Comparison of ENCODE assay signal across 1 cellular context in genomic region chr9:33395159-33395879, GRCh38.
A peak's percentile ranks its signal among the peaks of the same experiment; 100 is the strongest.
TF ChIP-seq lines count a peak whose summit lies in the region.
"Not testable (repeated sequence)": the region's sequence is repeated elsewhere in the genome, so short reads cannot be mapped to it uniquely, and the experiment has no call there.

No MANE protein-coding gene starts in this region.

TF ChIP-seq in HepG2, 621 proteins besides CTCF, POLR2A, EP300 and RAD21 (continues in another document):
- TF ChIP-seq ZNF687 (CRISPR knock-in tag; IDR thresholded peaks at IDR 0.05) (peak; percentile 71), DRAP1 (CRISPR knock-in tag; IDR thresholded peaks at IDR 0.05) (peak; percentile 87), ARID4A (CRISPR knock-in tag; IDR thresholded peaks at IDR 0.05; ENCODE audit: borderline replicate concordance) (peak; percentile 36; the same call in 1 of the 2 replicates), HINFP (CRISPR knock-in tag; IDR thresholded peaks at IDR 0.05; ENCODE audit: low read depth) (0 out of 2 replicates have a peak, but pooled peaks have one; percentile 16), ZNF800 (CRISPR knock-in tag; IDR thresholded peaks at IDR 0.05) (0 out of 2 replicates have a peak, but pooled peaks have one; percentile 44), ZNF644 (CRISPR knock-in tag; IDR thresholded peaks at IDR 0.05; ENCODE audit: low read depth) (peak; percentile 69; the same call in 1 of the 2 replicates), UBTF (CRISPR knock-in tag; IDR thresholded peaks at IDR 0.05) (0 out of 2 replicates have a peak, but pooled peaks have one; percentile 15), MAX (IDR thresholded peaks at IDR 0.05) (0 out of 2 replicates have a peak, but pooled peaks have one; percentile 36), PITX1 (CRISPR knock-in tag; IDR thresholded peaks at IDR 0.05) (0 out of 2 replicates have a peak, but pooled peaks have one; percentile 23), GATAD2A (CRISPR knock-in tag; IDR thresholded peaks at IDR 0.05) (0 out of 2 replicates have a peak, but pooled peaks have one; percentile 21), KLF16 (CRISPR knock-in tag; IDR thresholded peaks at IDR 0.05) (0 out of 4 replicates have a peak, but pooled peaks of 1 of the 2 experiments have one; percentile 29), HDAC2 (CRISPR knock-in tag; IDR thresholded peaks at IDR 0.05) (peak; percentile 18; the same call in 1 of the 2 replicates), LCORL (CRISPR knock-in tag; IDR thresholded peaks at IDR 0.05) (peak; percentile 51; the same call in 1 of the 2 replicates), ERF (CRISPR knock-in tag; IDR thresholded peaks at IDR 0.05) (0 out of 2 replicates have a peak, but pooled peaks have one; percentile 16), SP5 (CRISPR knock-in tag; IDR thresholded peaks at IDR 0.05; ENCODE audit: borderline replicate concordance, low read depth) (peak; percentile 47; the same call in 1 of the 2 replicates), PAXIP1 (CRISPR knock-in tag; conservative IDR thresholded peaks at IDR 0.05) (peak; percentile 22; the same call in 1 of the 2 replicates), PRDM10 (CRISPR knock-in tag; IDR thresholded peaks at IDR 0.05; ENCODE audit: low read depth) (peak; percentile 55; the same call in 1 of the 2 replicates), NONO (CRISPR knock-in tag; conservative IDR thresholded peaks at IDR 0.05) (peak; percentile 35; the same call in 1 of the 2 replicates), HNRNPLL (IDR thresholded peaks at IDR 0.05; ENCODE audit: low read depth, low read length, poor library complexity, severe bottlenecking) (peak; percentile 23), HDAC1 (CRISPR knock-in tag; IDR thresholded peaks at IDR 0.05) (peak; percentile 72), SAP130 (CRISPR knock-in tag; IDR thresholded peaks at IDR 0.05; ENCODE audit: low read depth) (peak; percentile 78), SALL1 (CRISPR knock-in tag; IDR thresholded peaks at IDR 0.05) (peak; percentile 70), HNF1B (CRISPR knock-in tag; IDR thresholded peaks at IDR 0.05) (peak; percentile 94), TBX2 (CRISPR knock-in tag; IDR thresholded peaks at IDR 0.05; ENCODE audit: borderline replicate concordance) (peak; percentile 15; the same call in 1 of the 2 replicates)
- TF ChIP-seq LCORL, NONO (IDR thresholded peaks at IDR 0.05): not testable (repeated sequence)
